In genomic region chr7:129245533-129245932, GRCh38 we compare ENCODE assay signal across 33 cellular contexts.
"Had no signal": no experiment of that assay in that cellular context is flagged by ENCODE, and none has a peak within 500 bp of the region (broad histone marks: within the 10 kb centered on the region; RNA-seq: fewer than 3 reads in every experiment).

No MANE protein-coding gene starts in this region.

- DNase-seq: activated B cell treated with CpG ODN at 0.5 μM for 24 hours; activated CD4-positive, alpha-beta memory T cell treated with anti-CD3 and anti-CD28 coated beads for 36 hours; activated CD4-positive, alpha-beta T cell treated with anti-CD3 and anti-CD28 coated beads for 4 hours; activated CD4-positive, alpha-beta T cell treated with anti-CD3 and anti-CD28 coated beads, Interleukin-2, amount 10 ng/mL, durations not matched to agents 24 days and 14 days; activated CD4-positive, alpha-beta T cell treated with anti-CD3 and anti-CD28 coated beads, Interleukin-2, amount 50 U/mL, for 1 hour; activated CD4-positive, alpha-beta T cell treated with anti-CD3 and anti-CD28 coated beads, Interleukin-2, amount 50 U/mL, for 4 hours; activated CD4-positive, CD25-positive, alpha-beta regulatory T cell treated with anti-CD3 and anti-CD28 coated beads, Interleukin-2, amount 50 U/mL, for 72 hours; activated CD8-positive, alpha-beta memory T cell treated with anti-CD3 and anti-CD28 coated beads, Interleukin-2, amount 50 U/mL, for 4 hours; activated CD8-positive, alpha-beta T cell treated with anti-CD3 and anti-CD28 coated beads for 36 hours; activated effector memory CD4-positive, alpha-beta T cell treated with anti-CD3 and anti-CD28 coated beads, Interleukin-2, amount 50 U/mL, for 16 hours; activated gamma-delta T cell treated with Interleukin-2 at 50 U/mL for 16 hours; activated naive CD4-positive, alpha-beta T cell; activated naive CD4-positive, alpha-beta T cell treated with anti-CD3 and anti-CD28 coated beads for 36 hours; activated naive CD4-positive, alpha-beta T cell treated with anti-CD3 and anti-CD28 coated beads, Interleukin-2, amount 50 U/mL, for 16 hours; activated naive CD8-positive, alpha-beta T cell treated with anti-CD3 and anti-CD28 coated beads for 36 hours; activated T-cell treated with anti-CD3 and anti-CD28 coated beads for 4 hours; activated T-cell treated with anti-CD3 and anti-CD28 coated beads, Interleukin-2, amount 50 U/mL, for 1 hour; activated T-cell treated with anti-CD3 and anti-CD28 coated beads, Interleukin-2, amount 50 U/mL, for 4 hours; activated T-cell treated with anti-CD3 and anti-CD28 coated beads, Interleukin-2, amount 50 U/mL, for 72 hours; adrenal gland; amniotic stem cell; aorta; body of pancreas; brain microvascular endothelial cell; central memory CD4-positive, alpha-beta T cell; T-helper 2 cell; T-helper 9 cell had no signal

- H3K9me3 ChIP-seq: adrenal gland, body of pancreas, breast epithelium had no signal

- H3K4me1 ChIP-seq: adrenal gland, body of pancreas, breast epithelium had no signal

- ATAC-seq: activated CD8-positive, alpha-beta T cell treated with anti-CD3 and anti-CD28 coated beads for 36 hours; activated naive CD4-positive, alpha-beta T cell treated with anti-CD3 and anti-CD28 coated beads, Interleukin-2, amount 50 U/mL, for 72 hours; activated T-cell treated with anti-CD3 and anti-CD28 coated beads, Interleukin-2, amount 50 U/mL, for 4 hours; activated T-cell treated with anti-CD3 and anti-CD28 coated beads, Interleukin-2, amount 50 U/mL, for 72 hours; activated T-helper 17 cell treated with anti-CD3 and anti-CD28 coated beads, Interleukin-2, amount 50 U/mL, for 72 hours; body of pancreas had no signal

- H3K36me3 ChIP-seq: adrenal gland, brain microvascular endothelial cell, breast epithelium had no signal

- H3K4me3 ChIP-seq: adrenal gland, body of pancreas, breast epithelium had no signal

- FAIRE-seq: astrocyte, TTC549 had no signal

- H3K27me3 ChIP-seq: adrenal gland, body of pancreas, brain microvascular endothelial cell, breast epithelium had no signal

- H3K27ac ChIP-seq: adrenal gland, body of pancreas, brain microvascular endothelial cell, breast epithelium, VCaP had no signal
